29 cellular contexts compared by ENCODE assay signal in the genomic region with DNA sequence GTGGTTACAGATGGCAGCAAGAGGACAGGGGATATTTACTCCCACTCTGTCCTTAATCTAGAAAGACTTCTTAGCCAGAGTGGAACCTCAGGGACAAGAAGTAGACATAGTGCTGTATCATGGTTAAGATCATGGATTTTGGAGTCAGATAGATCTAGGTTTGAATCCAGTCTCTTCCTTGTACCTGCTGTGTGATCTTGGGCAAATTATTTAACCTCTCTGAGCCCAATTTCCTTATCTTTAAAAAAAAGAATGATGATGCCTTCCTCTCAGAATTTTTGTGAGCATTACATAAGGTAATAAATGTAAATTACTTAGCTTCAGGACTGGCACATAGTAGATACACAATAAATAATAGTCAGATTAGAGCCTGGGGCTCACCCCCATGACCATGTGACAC.
"Had no signal": no experiment of that assay in that cellular context is flagged by ENCODE, and none has a peak within 500 bp of the region (broad histone marks: within the 10 kb centered on the region; RNA-seq: fewer than 3 reads in every experiment).

No MANE protein-coding gene starts in this region.

- FAIRE-seq: colon, endometrium, endothelial cell of umbilical vein, frontal cortex had no signal

- H3K4me1 ChIP-seq: colonic mucosa, esophagus muscularis mucosa, esophagus squamous epithelium, foreskin keratinocyte, gastrocnemius medialis, gastroesophageal sphincter, heart left ventricle, heart right ventricle had no signal

- H3K36me3 ChIP-seq: colonic mucosa, esophagus muscularis mucosa, esophagus squamous epithelium, gastrocnemius medialis, gastroesophageal sphincter, heart left ventricle, heart right ventricle had no signal

- DNase-seq: colonic mucosa; cortex of kidney; dermis blood vessel endothelial cell; dorsolateral prefrontal cortex; effector CD4-positive, alpha-beta T cell; effector CD8-positive, alpha-beta T cell; effector memory CD4-positive, alpha-beta T cell; effector memory CD8-positive, alpha-beta T cell; endodermal cell; erythroblast; esophagus squamous epithelium; foreskin fibroblast; foreskin keratinocyte; foreskin melanocyte; gastrocnemius medialis; glutamatergic neuron; head of caudate nucleus; heart left ventricle; heart right ventricle had no signal

- H3K27ac ChIP-seq: colonic mucosa, coronary artery, dorsolateral prefrontal cortex, epithelial cell of prostate, esophagus muscularis mucosa, esophagus squamous epithelium, foreskin keratinocyte, gastrocnemius medialis, gastroesophageal sphincter, heart left ventricle, heart right ventricle had no signal

- H3K4me3 ChIP-seq: colonic mucosa, coronary artery, dorsolateral prefrontal cortex, esophagus muscularis mucosa, esophagus squamous epithelium, gastrocnemius medialis, gastroesophageal sphincter, heart left ventricle, heart right ventricle had no signal

- H3K4me3 Mint-ChIP-seq: dendritic cell treated with granulocyte-macrophage colony-stimulating factor and Interleukin-4, amounts not matched to agents 40 ng/mL and 50 ng/mL, for 4 days; effector memory CD8-positive, alpha-beta T cell; endodermal cell had no signal

- H3K9me3 ChIP-seq: colonic mucosa, esophagus muscularis mucosa, esophagus squamous epithelium, gastrocnemius medialis, gastroesophageal sphincter, heart left ventricle, heart right ventricle had no signal

- H3K9me3 Mint-ChIP-seq: dendritic cell treated with granulocyte-macrophage colony-stimulating factor and Interleukin-4, amounts not matched to agents 40 ng/mL and 50 ng/mL, for 4 days; effector memory CD8-positive, alpha-beta T cell; endodermal cell had no signal

- H3K27me3 ChIP-seq: colonic mucosa had no signal

- H3K27ac Mint-ChIP-seq: dendritic cell treated with granulocyte-macrophage colony-stimulating factor and Interleukin-4, amounts not matched to agents 40 ng/mL and 50 ng/mL, for 4 days; effector memory CD8-positive, alpha-beta T cell; endodermal cell had no signal

- ATAC-seq: effector memory CD8-positive, alpha-beta T cell; esophagus mucosa; foreskin keratinocyte; gastrocnemius medialis; gastroesophageal sphincter; heart left ventricle; heart right ventricle had no signal
